Comparison of ENCODE assay signal across 11 cellular contexts in the genomic region with DNA sequence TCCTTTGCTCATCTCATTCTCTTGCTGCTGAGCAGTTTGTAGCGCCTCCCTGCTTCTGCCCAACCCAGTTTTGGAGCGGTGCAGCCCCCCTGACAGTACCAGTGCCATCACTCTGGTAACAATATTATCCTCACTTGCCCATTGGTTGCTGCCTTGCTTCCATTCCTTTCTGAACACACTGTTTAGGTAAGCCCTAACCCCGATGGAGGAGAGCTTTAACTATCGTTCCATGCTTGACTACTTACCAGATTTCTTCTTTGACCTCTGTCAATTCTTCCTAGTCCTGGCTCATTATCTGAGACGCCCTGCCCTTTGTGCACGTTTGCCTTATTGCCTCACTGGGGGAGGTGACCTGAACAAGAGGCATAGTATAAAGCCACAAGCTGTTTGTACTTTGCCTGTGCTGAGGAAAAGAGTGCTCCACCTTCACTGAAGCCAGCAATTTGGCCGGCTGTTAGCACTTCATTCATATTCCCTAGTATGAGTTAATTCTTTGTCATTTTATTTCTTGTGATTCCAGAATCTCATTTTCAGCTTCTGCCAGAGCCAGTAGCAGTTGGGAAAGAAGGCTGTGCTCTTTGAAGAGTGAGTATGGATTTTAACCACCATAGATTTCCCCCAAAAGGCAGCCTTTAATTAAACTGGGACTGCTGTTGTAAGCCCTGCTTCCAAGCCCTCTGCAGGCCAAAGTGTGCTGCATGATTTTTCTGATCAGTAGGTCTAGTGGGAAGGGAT. TPM values are rescaled to one million over a fixed set of nuclear protein-coding genes. Genes with fewer than 3 reads are reported as not detected.
DNase-seq lines count a peak whose midpoint lies in the region; ATAC-seq, FAIRE-seq and TF ChIP-seq lines count a peak whose summit lies in the region.
"Had no signal": no experiment of that assay in that cellular context is flagged by ENCODE, and none has a peak within 500 bp of the region (broad histone marks: within the 10 kb centered on the region; RNA-seq: fewer than 3 reads in every experiment).

No MANE protein-coding gene starts in this region.

- peak; percentile 39 for ATAC-seq in activated CD8-positive, alpha-beta T cell treated with anti-CD3 and anti-CD28 coated beads for 36 hours
- no peak for ATAC-seq in activated CD8-positive, alpha-beta T cell treated with anti-CD3 and anti-CD28 coated beads, Interleukin-2, amount 10 ng/mL, durations not matched to agents 7 days and 5 days
- peak; percentile 89 for ATAC-seq in GM12878
- peak; percentile 68 for ATAC-seq in left lobe of liver
- ATAC-seq in body of pancreas = no peak

- WGBS in GM12878 (ENCODE audit: insufficient coverage, insufficient replicate concordance, low lambda C conversion rate, missing lambda C conversion rate) = 32% methylated on average over 7 of the region's 7 CpGs
- WGBS in thyroid gland, 2 donors = 35 to 45% methylated on average over 7 of the region's 7 CpGs
- WGBS in body of pancreas, 2 donors = 60 to 66% methylated on average over 7 of the region's 7 CpGs

- H3K27me3 ChIP-seq in GM12878 (replicated peaks in 1 of 2; ENCODE audit: control insufficient read depth in 2 of 2, insufficient read depth in 2 of 2, low read length in 1 of 2) (no peaks in the 10 kb centered on the region), thyroid gland (no peaks in the 10 kb centered on the region), body of pancreas (no peaks in the 10 kb centered on the region)

- H3K36me3 Mint-ChIP-seq in activated CD8-positive, alpha-beta T cell treated with anti-CD3 and anti-CD28 coated beads for 36 hours (ENCODE audit: low read depth) = no peaks in the 10 kb centered on the region
- no peaks in the 10 kb centered on the region for H3K36me3 Mint-ChIP-seq in activated CD8-positive, alpha-beta T cell treated with anti-CD3 and anti-CD28 coated beads, Interleukin-2, amount 10 ng/mL, durations not matched to agents 7 days and 5 days (ENCODE audit: low read depth)

- H3K4me1 Mint-ChIP-seq in activated CD8-positive, alpha-beta T cell treated with anti-CD3 and anti-CD28 coated beads for 36 hours (ENCODE audit: low read depth) = peaks cover 8% of the 10 kb centered on the region
- peaks cover 11% of the 10 kb centered on the region for H3K4me1 Mint-ChIP-seq in activated CD8-positive, alpha-beta T cell treated with anti-CD3 and anti-CD28 coated beads, Interleukin-2, amount 10 ng/mL, durations not matched to agents 7 days and 5 days (ENCODE audit: low read depth)

- H3K36me3 ChIP-seq in GM12878 (ENCODE audit: control insufficient read depth in 2 of 2, insufficient read depth in 2 of 2, low read length in 1 of 2) (no peaks in the 10 kb centered on the region; a peak in 1 of 4 replicates), thyroid gland (no peaks in the 10 kb centered on the region), body of pancreas (replicated peaks in 1 of 2; ENCODE audit: insufficient read depth in 1 of 2, low read depth in 2 of 2) (no peaks in the 10 kb centered on the region)

- no peak overlapping the region for H3K9ac ChIP-seq in GM12878 (ENCODE audit: control insufficient read depth, insufficient read depth, low read length)

- peak overlapping the region; percentile 53; the same call in 1 of the 2 replicates for H3K4me2 ChIP-seq in GM12878 (ENCODE audit: control insufficient read depth, insufficient read depth)

- H3K9me3 ChIP-seq in GM12878 (replicated peaks; ENCODE audit: control insufficient read depth, insufficient read depth, low read length) (no peaks in the 10 kb centered on the region), thyroid gland (no peaks in the 10 kb centered on the region), body of pancreas (no peaks in the 10 kb centered on the region)

- in situ Hi-C loops in GM12878 (cut with MboI) = no loop called here

- no peak overlapping the region for H3K27ac Mint-ChIP-seq in activated CD8-positive, alpha-beta T cell treated with anti-CD3 and anti-CD28 coated beads for 36 hours
- no peak overlapping the region for H3K27ac Mint-ChIP-seq in activated CD8-positive, alpha-beta T cell treated with anti-CD3 and anti-CD28 coated beads, Interleukin-2, amount 10 ng/mL, durations not matched to agents 7 days and 5 days
- H3K27ac Mint-ChIP-seq: activated naive CD4-positive, alpha-beta T cell treated with anti-CD3 and anti-CD28 coated beads for 36 hours had no signal

- TF ChIP-seq RAD21 in GM12878 (IDR thresholded peaks at IDR 0.05; ENCODE audit: insufficient read depth, low read depth, low read length) = 0 out of 2 replicates have a peak, but pooled peaks have one; percentile 8

- H2AFZ ChIP-seq in GM12878 (ENCODE audit: control insufficient read depth, low read depth, low read length) = peak overlapping the region; percentile 43

- POLR2A ChIA-PET in activated CD8-positive, alpha-beta T cell treated with anti-CD3 and anti-CD28 coated beads for 36 hours (lab: Charles Lee) = no interaction called here
- POLR2A ChIA-PET in activated CD8-positive, alpha-beta T cell treated with anti-CD3 and anti-CD28 coated beads, Interleukin-2, amount 10 ng/mL, durations not matched to agents 7 days and 5 days (lab: Charles Lee) = no interaction called here
- POLR2A ChIA-PET in GM12878 (lab: Charles Lee) = interaction anchor here (0.9 to 1.3 kb wide), 2 partner anchors 25 to 47 kb away, joined by 3 read pairs; no protein-coding TSS in a partner anchor

- H3K9me3 Mint-ChIP-seq in activated CD8-positive, alpha-beta T cell treated with anti-CD3 and anti-CD28 coated beads for 36 hours = no peaks in the 10 kb centered on the region
- H3K9me3 Mint-ChIP-seq in activated CD8-positive, alpha-beta T cell treated with anti-CD3 and anti-CD28 coated beads, Interleukin-2, amount 10 ng/mL, durations not matched to agents 7 days and 5 days (ENCODE audit: insufficient read depth) = no peaks in the 10 kb centered on the region
- H3K9me3 Mint-ChIP-seq: activated naive CD4-positive, alpha-beta T cell treated with anti-CD3 and anti-CD28 coated beads for 36 hours had no signal

- no peak overlapping the region for H3K4me3 Mint-ChIP-seq in activated CD8-positive, alpha-beta T cell treated with anti-CD3 and anti-CD28 coated beads for 36 hours
- no peak overlapping the region for H3K4me3 Mint-ChIP-seq in activated CD8-positive, alpha-beta T cell treated with anti-CD3 and anti-CD28 coated beads, Interleukin-2, amount 10 ng/mL, durations not matched to agents 7 days and 5 days
- H3K4me3 Mint-ChIP-seq: activated naive CD4-positive, alpha-beta T cell treated with anti-CD3 and anti-CD28 coated beads for 36 hours had no signal

- no peak for TF ChIP-seq EP300 in GM12878 (IDR thresholded peaks at IDR 0.05; ENCODE audit: borderline replicate concordance in 1 of 2, control insufficient read depth in 1 of 2, low read depth in 2 of 2, low read length in 2 of 2)

- H3K27me3 Mint-ChIP-seq in activated CD8-positive, alpha-beta T cell treated with anti-CD3 and anti-CD28 coated beads for 36 hours = no peaks in the 10 kb centered on the region
- no peaks in the 10 kb centered on the region for H3K27me3 Mint-ChIP-seq in activated CD8-positive, alpha-beta T cell treated with anti-CD3 and anti-CD28 coated beads, Interleukin-2, amount 10 ng/mL, durations not matched to agents 7 days and 5 days (ENCODE audit: low read depth)

- FAIRE-seq in GM12878 (lab: Jason Lieb, UNC) = peak; percentile 41

- peaks cover 9% of the 10 kb centered on the region for H3K4me1 ChIP-seq in GM12878 (ENCODE audit: control insufficient read depth, insufficient read depth, low read length)
- H3K4me1 ChIP-seq in thyroid gland = peaks cover 11 to 41% of the 10 kb centered on the region in 2 donors
- no peaks in the 10 kb centered on the region for H3K4me1 ChIP-seq in body of pancreas

- SMC1A ChIA-PET in GM12878 (lab: Charles Lee; ENCODE audit: uncharacterized antibody, unreplicated experiment) = interaction anchor here (1.0 to 3.4 kb wide), 5 partner anchors 10 to 61 kb away, joined by 3 to 16 read pairs (median 4); a partner anchor contains a TSS

- CTCF ChIA-PET in activated CD8-positive, alpha-beta T cell treated with anti-CD3 and anti-CD28 coated beads for 36 hours (lab: Charles Lee) = interaction anchor here (0.6 to 1.3 kb wide), 3 partner anchors 56 to 113 kb away, joined by 3 read pairs; a partner anchor contains a TSS
- CTCF ChIA-PET in activated CD8-positive, alpha-beta T cell treated with anti-CD3 and anti-CD28 coated beads, Interleukin-2, amount 10 ng/mL, durations not matched to agents 7 days and 5 days (lab: Charles Lee) = no interaction called here
- CTCF ChIA-PET in GM12878 (lab: Yijun Ruan, JAX) = interaction anchor here (0.7 to 2.6 kb wide), 7 partner anchors 10 to 216 kb away, joined by 3 to 8 read pairs (median 5); a partner anchor contains a TSS

- H3K27ac ChIP-seq in GM12878 (ENCODE audit: control insufficient read depth, insufficient read depth) (no peak overlapping the region), thyroid gland (peak overlapping the region in 2 of 3 donors; percentile 8 to 18), body of pancreas (no peak overlapping the region)

- no peak for TF ChIP-seq POLR2A in GM12878 (IDR thresholded peaks at IDR 0.05; ENCODE audit: low read depth, low read length)
- no peak for TF ChIP-seq POLR2A in thyroid gland (IDR thresholded peaks at IDR 0.05)
- TF ChIP-seq POLR2A in body of pancreas (IDR thresholded peaks at IDR 0.05) = no peak

- DNase-seq in activated CD8-positive, alpha-beta T cell treated with anti-CD3 and anti-CD28 coated beads for 36 hours = no peak
- DNase-seq in activated CD8-positive, alpha-beta T cell treated with anti-CD3 and anti-CD28 coated beads, Interleukin-2, amount 10 ng/mL, durations not matched to agents 7 days and 5 days = no peak
- no peak for DNase-seq in GM12878 (ENCODE audit: low read depth, low spot score)
- peak; percentile 86 for DNase-seq in left lobe of liver (ENCODE audit: low spot score)
- peak; percentile 14 to 16 for DNase-seq in thyroid gland
- no peak for DNase-seq in GM19238 (ENCODE audit: insufficient read length, low spot score)
- no peak for DNase-seq in NCI-H1092 treated with DMSO at 0.1 percent for 48 hours (lab: John Stamatoyannopoulos, UW)
- no peak for DNase-seq in body of pancreas
- DNase-seq: ACHN; activated naive CD4-positive, alpha-beta T cell treated with anti-CD3 and anti-CD28 coated beads for 36 hours; NCI-H510A had no signal

- intact Hi-C loops in activated CD8-positive, alpha-beta T cell treated with anti-CD3 and anti-CD28 coated beads for 36 hours (cut with micrococcal nuclease) = no loop called here
- intact Hi-C loops in GM12878 (cut with micrococcal nuclease; ENCODE audit: unreplicated experiment) (no loop called here), thyroid gland (cut with DNase I) (no loop called here), body of pancreas (cut with DNase I) (no loop called here)

- no peaks in the 10 kb centered on the region for H3K79me2 ChIP-seq in GM12878 (ENCODE audit: control insufficient read depth, insufficient read depth, low read length)

- no peak for TF ChIP-seq CTCF in activated CD8-positive, alpha-beta T cell treated with anti-CD3 and anti-CD28 coated beads for 36 hours (IDR thresholded peaks at IDR 0.05)
- TF ChIP-seq CTCF in GM12878 (IDR thresholded peaks at IDR 0.05 in 2 of 3, conservative IDR thresholded peaks at IDR 0.05 in 1 of 3; ENCODE audit: control insufficient read depth in 2 of 3, extremely low read depth in 1 of 3, insufficient read depth in 1 of 3, low read depth in 3 of 3, low read length in 3 of 3) (no peak; a peak in 1 of 6 replicates), thyroid gland (IDR thresholded peaks at IDR 0.05) (peak in 1 of 6 experiments; percentile 24), body of pancreas (IDR thresholded peaks at IDR 0.05) (no peak)

- no peaks in the 10 kb centered on the region for H4K20me1 ChIP-seq in GM12878 (ENCODE audit: control insufficient read depth, insufficient read depth)

- no peak overlapping the region for H3K4me3 ChIP-seq in GM12878
- H3K4me3 ChIP-seq in thyroid gland (replicated peaks in 1 of 3) = no peak overlapping the region
- no peak overlapping the region for H3K4me3 ChIP-seq in body of pancreas

- no TSS peak for BruUV-seq in GM12878 (replicated peaks; lab: Mats Ljungman, UMichigan)

- RAD21 ChIA-PET in GM12878 (lab: Charles Lee; ENCODE audit: unreplicated experiment) = interaction anchor here (0.6 to 1.7 kb wide), 6 partner anchors 11 to 1552 kb away, joined by 3 to 7 read pairs (median 4); a partner anchor contains a TSS

RNA-seq across cellular contexts. Expression of a gene that starts 11.9 kb away (rescaled TPM):
- total RNA-seq in activated CD8-positive, alpha-beta T cell treated with anti-CD3 and anti-CD28 coated beads for 36 hours = 1 to 10 TPM; 3.3 to 3.7 TPM
- 1 to 10 TPM; 4.0 to 4.4 TPM for total RNA-seq in activated CD8-positive, alpha-beta T cell treated with anti-CD3 and anti-CD28 coated beads, Interleukin-2, amount 10 ng/mL, durations not matched to agents 7 days and 5 days
- 50.4 and 53.6 TPM in 2 replicates for total RNA-seq in GM12878 (2013; cell fraction: nucleolus; rRNA removed)
- 2.9 and 3.3 TPM in 2 replicates for total RNA-seq in GM12878 (2014; rRNA removed)
- 2.5 and 2.9 TPM in 2 replicates for total RNA-seq in GM12878 (2014; rRNA removed; fragmentation: Illumina TruSeq; extraction: Trizol)
- total RNA-seq in GM12878 (2021) = 3.6 and 3.8 TPM in 2 replicates
- 6.6 TPM for polyA plus RNA-seq in GM12878 (2011; ENCODE audit: low read depth)
- 23.9 and 33.2 TPM in 2 replicates for polyA plus RNA-seq in GM12878 (2011; rRNA removed)
- polyA plus RNA-seq in GM12878 (2011; cell fraction: cytosol; rRNA removed) = 34.3 and 46.6 TPM in 2 replicates
- polyA plus RNA-seq in GM12878 (2011; cell fraction: nucleus; rRNA removed) = 19.4 and 22.2 TPM in 2 replicates
- polyA plus RNA-seq in GM12878 (2012) = 5.2 and 7.6 TPM in 2 replicates
- 1.9 and 3.1 TPM in 2 replicates for polyA plus RNA-seq in GM12878 (2014; fragmentation: Illumina TruSeq; extraction: Trizol)
- 1 to 10 TPM; 1.4 to 1.5 TPM for polyA plus RNA-seq in GM12878 (2014; fragmentation: Nextera tagmentation; extraction: Ambion mirVana)
- 2.7 and 4.0 TPM in 2 replicates for polyA plus RNA-seq in GM12878 (2014; rRNA removed)
- polyA plus RNA-seq in GM12878 (2016; fragmentation: Nextera tagmentation; extraction: Ambion mirVana) = 1 to 10 TPM; 5.1 to 7.0 TPM
- 47.7 and 52.5 TPM in 2 replicates for polyA minus RNA-seq in GM12878 (2011; rRNA and poly(A)+ RNA removed)
- 9.2 and 12.8 TPM in 2 replicates for polyA minus RNA-seq in GM12878 (2011; cell fraction: cytosol; rRNA and poly(A)+ RNA removed)
- 19.8 and 21.2 TPM in 2 replicates for polyA minus RNA-seq in GM12878 (2011; cell fraction: nucleus; rRNA and poly(A)+ RNA removed)
- total RNA-seq in left lobe of liver = 56.2 TPM
- 10 to 100 TPM; 14.7 to 28.6 (median 18.0) TPM for total RNA-seq in thyroid gland
- 1 to 10 TPM; 5.3 to 6.2 TPM for total RNA-seq in body of pancreas

RNA-seq across cellular contexts. Expression of a gene that starts 38.8 kb away (rescaled TPM):
- total RNA-seq in activated CD8-positive, alpha-beta T cell treated with anti-CD3 and anti-CD28 coated beads for 36 hours = not detected
- not detected for total RNA-seq in activated CD8-positive, alpha-beta T cell treated with anti-CD3 and anti-CD28 coated beads, Interleukin-2, amount 10 ng/mL, durations not matched to agents 7 days and 5 days
- 288 TPM in 2 replicates for total RNA-seq in GM12878 (2013; cell fraction: nucleolus; rRNA removed)
- 3.2 and 6.0 TPM in 2 replicates for total RNA-seq in GM12878 (2014; rRNA removed)
- 3.6 and 5.3 TPM in 2 replicates for total RNA-seq in GM12878 (2014; rRNA removed; fragmentation: Illumina TruSeq; extraction: Trizol)
- 3.7 and 4.4 TPM in 2 replicates for total RNA-seq in GM12878 (2021)
- 6.2 TPM for polyA plus RNA-seq in GM12878 (2011; ENCODE audit: low read depth)
- 72.1 and 84.4 TPM in 2 replicates for polyA plus RNA-seq in GM12878 (2011; rRNA removed)
- polyA plus RNA-seq in GM12878 (2011; cell fraction: cytosol; rRNA removed) = 43.3 and 48.4 TPM in 2 replicates
- polyA plus RNA-seq in GM12878 (2011; cell fraction: nucleus; rRNA removed) = 95.4 and 157 TPM in 2 replicates
- polyA plus RNA-seq in GM12878 (2012) = 12.3 and 19.0 TPM in 2 replicates
- polyA plus RNA-seq in GM12878 (2014; fragmentation: Illumina TruSeq; extraction: Trizol) = 3.1 and 4.9 TPM in 2 replicates
- 10 to 100 TPM; 10.6 to 11.1 TPM for polyA plus RNA-seq in GM12878 (2014; fragmentation: Nextera tagmentation; extraction: Ambion mirVana)
- 3.7 and 5.7 TPM in 2 replicates for polyA plus RNA-seq in GM12878 (2014; rRNA removed)
- 1 to 10 TPM; 7.7 TPM for polyA plus RNA-seq in GM12878 (2016; fragmentation: Nextera tagmentation; extraction: Ambion mirVana)
- 93.0 and 115 TPM in 2 replicates for polyA minus RNA-seq in GM12878 (2011; rRNA and poly(A)+ RNA removed)
- polyA minus RNA-seq in GM12878 (2011; cell fraction: cytosol; rRNA and poly(A)+ RNA removed) = 16.8 and 21.7 TPM in 2 replicates
- polyA minus RNA-seq in GM12878 (2011; cell fraction: nucleus; rRNA and poly(A)+ RNA removed) = 63.7 and 75.3 TPM in 2 replicates
- total RNA-seq in left lobe of liver = 33.0 TPM
- total RNA-seq in thyroid gland = 10 to 100 TPM in 3 of 4 donors, 1 to 10 TPM in 1; 5.7 to 53.3 (median 14.1) TPM
- 1 to 10 TPM in 1 of 2 donors, not detected in 1; 2.1 TPM for total RNA-seq in body of pancreas
- total RNA-seq: activated naive CD4-positive, alpha-beta T cell treated with anti-CD3 and anti-CD28 coated beads for 36 hours had no signal

RNA-seq across cellular contexts. Expression of a gene that starts 56.5 kb away (rescaled TPM):
- total RNA-seq in activated CD8-positive, alpha-beta T cell treated with anti-CD3 and anti-CD28 coated beads for 36 hours = 10 to 100 TPM; 16.1 to 18.0 TPM
- 10 to 100 TPM; 12.8 to 15.1 TPM for total RNA-seq in activated CD8-positive, alpha-beta T cell treated with anti-CD3 and anti-CD28 coated beads, Interleukin-2, amount 10 ng/mL, durations not matched to agents 7 days and 5 days
- 19.5 and 21.7 TPM in 2 replicates for total RNA-seq in GM12878 (2013; cell fraction: nucleolus; rRNA removed)
- 9.3 and 12.6 TPM in 2 replicates for total RNA-seq in GM12878 (2014; rRNA removed)
- 16.8 and 17.2 TPM in 2 replicates for total RNA-seq in GM12878 (2014; rRNA removed; fragmentation: Illumina TruSeq; extraction: Trizol)
- total RNA-seq in GM12878 (2021) = 12.2 and 14.5 TPM in 2 replicates
- polyA plus RNA-seq in GM12878 (2011; ENCODE audit: low read depth) = 6.3 TPM
- 21.2 and 23.5 TPM in 2 replicates for polyA plus RNA-seq in GM12878 (2011; rRNA removed)
- polyA plus RNA-seq in GM12878 (2011; cell fraction: cytosol; rRNA removed) = 9.1 and 10.4 TPM in 2 replicates
- polyA plus RNA-seq in GM12878 (2011; cell fraction: nucleus; rRNA removed) = 5.2 and 8.3 TPM in 2 replicates
- 7.3 and 9.0 TPM in 2 replicates for polyA plus RNA-seq in GM12878 (2012)
- 11.7 and 15.1 TPM in 2 replicates for polyA plus RNA-seq in GM12878 (2014; fragmentation: Illumina TruSeq; extraction: Trizol)
- polyA plus RNA-seq in GM12878 (2014; fragmentation: Nextera tagmentation; extraction: Ambion mirVana) = 10 to 100 TPM in 1 of 2 experiments, 1 to 10 TPM in 1; 9.1 to 16.3 TPM
- 12.4 and 14.9 TPM in 2 replicates for polyA plus RNA-seq in GM12878 (2014; rRNA removed)
- polyA plus RNA-seq in GM12878 (2016; fragmentation: Nextera tagmentation; extraction: Ambion mirVana) = 10 to 100 TPM; 13.1 to 14.0 TPM
- 11.8 and 19.0 TPM in 2 replicates for polyA minus RNA-seq in GM12878 (2011; rRNA and poly(A)+ RNA removed)
- polyA minus RNA-seq in GM12878 (2011; cell fraction: cytosol; rRNA and poly(A)+ RNA removed) = 4.7 and 5.5 TPM in 2 replicates
- polyA minus RNA-seq in GM12878 (2011; cell fraction: nucleus; rRNA and poly(A)+ RNA removed) = 4.7 and 8.8 TPM in 2 replicates
- total RNA-seq in left lobe of liver = 9.7 TPM
- 10 to 100 TPM; 13.4 to 19.9 (median 15.7) TPM for total RNA-seq in thyroid gland
- 1 to 10 TPM; 3.6 to 4.3 TPM for total RNA-seq in body of pancreas

RNA-seq across cellular contexts. Expression of a gene that starts 56.8 kb away (rescaled TPM):
- total RNA-seq in activated CD8-positive, alpha-beta T cell treated with anti-CD3 and anti-CD28 coated beads for 36 hours = 1 to 10 TPM; 8.4 to 9.6 TPM
- 1 to 10 TPM; 7.6 to 8.1 TPM for total RNA-seq in activated CD8-positive, alpha-beta T cell treated with anti-CD3 and anti-CD28 coated beads, Interleukin-2, amount 10 ng/mL, durations not matched to agents 7 days and 5 days
- 6.4 and 9.0 TPM in 2 replicates for total RNA-seq in GM12878 (2013; cell fraction: nucleolus; rRNA removed)
- total RNA-seq in GM12878 (2014; rRNA removed) (5.8 and 6.8 TPM in 2 replicates), GM12878 (2014; rRNA removed; fragmentation: Illumina TruSeq; extraction: Trizol) (5.0 and 5.9 TPM in 2 replicates), GM12878 (2021) (7.1 and 7.2 TPM in 2 replicates), left lobe of liver (6.8 TPM), thyroid gland (10 to 100 TPM in 3 of 4 donors, 1 to 10 TPM in 1; 8.4 to 19.8 (median 18.6) TPM), body of pancreas (1 to 10 TPM in 1 of 2 donors, under 1 TPM in 1; 0.99 to 4.9 TPM)
- polyA plus RNA-seq in GM12878 (2011; ENCODE audit: low read depth) = 3.9 TPM
- polyA plus RNA-seq in GM12878 (2011; rRNA removed) (10.5 and 11.7 TPM in 2 replicates), GM12878 (2014; fragmentation: Illumina TruSeq; extraction: Trizol) (6.0 and 7.7 TPM in 2 replicates), GM12878 (2014; fragmentation: Nextera tagmentation; extraction: Ambion mirVana) (10 to 100 TPM; 13.5 to 15.9 TPM), GM12878 (2014; rRNA removed) (5.1 and 8.5 TPM in 2 replicates), GM12878 (2016; fragmentation: Nextera tagmentation; extraction: Ambion mirVana) (10 to 100 TPM; 24.1 to 24.7 TPM)
- 5.0 and 8.9 TPM in 2 replicates for polyA plus RNA-seq in GM12878 (2011; cell fraction: cytosol; rRNA removed)
- 2.7 and 3.3 TPM in 2 replicates for polyA plus RNA-seq in GM12878 (2011; cell fraction: nucleus; rRNA removed)
- polyA plus RNA-seq in GM12878 (2012) = 3.7 and 4.2 TPM in 2 replicates
- polyA minus RNA-seq in GM12878 (2011; rRNA and poly(A)+ RNA removed) = 5.4 and 6.1 TPM in 2 replicates
- 2.7 and 3.1 TPM in 2 replicates for polyA minus RNA-seq in GM12878 (2011; cell fraction: cytosol; rRNA and poly(A)+ RNA removed)
- polyA minus RNA-seq in GM12878 (2011; cell fraction: nucleus; rRNA and poly(A)+ RNA removed) = 0.77 and 0.97 TPM in 2 replicates

Comparison
In these comparisons a context has a peak if more than half of its experiments do, and no peak if none do; other contexts are left out.
1. ATAC-seq: peak in activated CD8-positive, alpha-beta T cell treated with anti-CD3 and anti-CD28 coated beads for 36 hours (single experiment), GM12878 (single experiment) and left lobe of liver (single experiment); none in activated CD8-positive, alpha-beta T cell treated with anti-CD3 and anti-CD28 coated beads, Interleukin-2, amount 10 ng/mL, durations not matched to agents 7 days and 5 days (single experiment) and body of pancreas (single experiment).
2. DNase-seq: peak in left lobe of liver (single experiment) and thyroid gland (2 of 2); none in activated CD8-positive, alpha-beta T cell treated with anti-CD3 and anti-CD28 coated beads for 36 hours (single experiment), activated CD8-positive, alpha-beta T cell treated with anti-CD3 and anti-CD28 coated beads, Interleukin-2, amount 10 ng/mL, durations not matched to agents 7 days and 5 days (single experiment), GM12878 (single experiment), GM19238 (single experiment), NCI-H1092 treated with DMSO at 0.1 percent for 48 hours (single experiment) and body of pancreas (0 of 4).
3. H3K27ac ChIP-seq: peak in thyroid gland (2 of 3); none in GM12878 (single experiment) and body of pancreas (0 of 4).